Comparison of ENCODE assay signal across 1 cellular context in the genomic region with DNA sequence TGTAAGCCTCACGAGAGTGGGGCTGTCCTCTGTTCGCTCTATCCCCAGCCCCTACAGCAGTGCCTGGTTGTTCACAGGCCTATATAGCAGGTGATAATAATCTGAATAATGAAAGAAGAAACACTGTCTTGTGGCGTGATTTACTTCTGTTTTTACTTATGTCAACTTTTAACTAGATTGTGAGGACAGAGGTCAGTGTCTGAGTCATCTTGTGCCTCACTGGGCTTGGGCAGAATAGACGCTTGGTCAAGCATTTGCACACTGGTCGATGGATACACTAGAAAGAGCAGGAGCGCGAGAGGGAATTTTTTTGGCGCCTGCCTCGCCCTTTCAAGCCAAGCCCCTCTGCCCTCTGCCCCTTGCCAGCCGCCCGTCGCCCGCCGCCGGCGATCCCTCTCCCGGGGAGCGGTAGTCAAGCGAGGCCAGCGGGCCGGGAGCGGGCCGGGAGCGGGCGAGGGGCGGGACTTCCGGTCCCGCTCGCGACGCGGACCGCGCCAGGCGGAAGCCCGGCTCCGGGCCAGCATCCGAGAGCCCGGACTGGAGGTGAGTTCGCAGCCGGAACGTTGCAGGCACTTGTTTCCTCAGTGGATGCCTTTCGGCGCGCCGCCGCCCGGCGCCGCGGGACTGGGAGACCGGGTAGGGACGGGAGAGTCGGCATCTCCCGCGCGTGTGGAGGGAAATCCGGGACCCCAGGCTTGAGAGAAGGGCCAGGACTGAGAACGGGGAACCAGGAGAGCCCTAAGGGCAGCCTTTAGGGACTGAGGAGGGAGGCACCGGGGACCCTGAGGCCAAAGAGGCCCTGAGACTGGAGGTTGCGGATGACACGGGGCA.
TF ChIP-seq lines count a peak whose summit lies in the region.

A gene with protein sequence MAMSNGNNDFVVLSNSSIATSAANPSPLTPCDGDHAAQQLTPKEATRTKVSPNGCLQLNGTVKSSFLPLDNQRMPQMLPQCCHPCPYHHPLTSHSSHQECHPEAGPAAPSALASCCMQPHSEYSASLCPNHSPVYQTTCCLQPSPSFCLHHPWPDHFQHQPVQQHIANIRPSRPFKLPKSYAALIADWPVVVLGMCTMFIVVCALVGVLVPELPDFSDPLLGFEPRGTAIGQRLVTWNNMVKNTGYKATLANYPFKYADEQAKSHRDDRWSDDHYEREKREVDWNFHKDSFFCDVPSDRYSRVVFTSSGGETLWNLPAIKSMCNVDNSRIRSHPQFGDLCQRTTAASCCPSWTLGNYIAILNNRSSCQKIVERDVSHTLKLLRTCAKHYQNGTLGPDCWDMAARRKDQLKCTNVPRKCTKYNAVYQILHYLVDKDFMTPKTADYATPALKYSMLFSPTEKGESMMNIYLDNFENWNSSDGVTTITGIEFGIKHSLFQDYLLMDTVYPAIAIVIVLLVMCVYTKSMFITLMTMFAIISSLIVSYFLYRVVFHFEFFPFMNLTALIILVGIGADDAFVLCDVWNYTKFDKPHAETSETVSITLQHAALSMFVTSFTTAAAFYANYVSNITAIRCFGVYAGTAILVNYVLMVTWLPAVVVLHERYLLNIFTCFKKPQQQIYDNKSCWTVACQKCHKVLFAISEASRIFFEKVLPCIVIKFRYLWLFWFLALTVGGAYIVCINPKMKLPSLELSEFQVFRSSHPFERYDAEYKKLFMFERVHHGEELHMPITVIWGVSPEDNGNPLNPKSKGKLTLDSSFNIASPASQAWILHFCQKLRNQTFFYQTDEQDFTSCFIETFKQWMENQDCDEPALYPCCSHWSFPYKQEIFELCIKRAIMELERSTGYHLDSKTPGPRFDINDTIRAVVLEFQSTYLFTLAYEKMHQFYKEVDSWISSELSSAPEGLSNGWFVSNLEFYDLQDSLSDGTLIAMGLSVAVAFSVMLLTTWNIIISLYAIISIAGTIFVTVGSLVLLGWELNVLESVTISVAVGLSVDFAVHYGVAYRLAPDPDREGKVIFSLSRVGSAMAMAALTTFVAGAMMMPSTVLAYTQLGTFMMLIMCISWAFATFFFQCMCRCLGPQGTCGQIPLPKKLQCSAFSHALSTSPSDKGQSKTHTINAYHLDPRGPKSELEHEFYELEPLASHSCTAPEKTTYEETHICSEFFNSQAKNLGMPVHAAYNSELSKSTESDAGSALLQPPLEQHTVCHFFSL (N-terminal part only) (plus strand): TSS at position 504 of the 831 bp plus-strand sequence. CDS start 127,785 bp downstream, outside the sequence.

TF ChIP-seq in IMR-90, 13 proteins besides CTCF, POLR2A, EP300 and RAD21:
- TF ChIP-seq FOS (IDR thresholded peaks at IDR 0.05; ENCODE audit: low read depth, low read length): peak; percentile 67
- TF ChIP-seq, protein P1, sequence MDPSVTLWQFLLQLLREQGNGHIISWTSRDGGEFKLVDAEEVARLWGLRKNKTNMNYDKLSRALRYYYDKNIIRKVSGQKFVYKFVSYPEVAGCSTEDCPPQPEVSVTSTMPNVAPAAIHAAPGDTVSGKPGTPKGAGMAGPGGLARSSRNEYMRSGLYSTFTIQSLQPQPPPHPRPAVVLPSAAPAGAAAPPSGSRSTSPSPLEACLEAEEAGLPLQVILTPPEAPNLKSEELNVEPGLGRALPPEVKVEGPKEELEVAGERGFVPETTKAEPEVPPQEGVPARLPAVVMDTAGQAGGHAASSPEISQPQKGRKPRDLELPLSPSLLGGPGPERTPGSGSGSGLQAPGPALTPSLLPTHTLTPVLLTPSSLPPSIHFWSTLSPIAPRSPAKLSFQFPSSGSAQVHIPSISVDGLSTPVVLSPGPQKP (IDR thresholded peaks at IDR 0.05; ENCODE audit: borderline replicate concordance, low read depth, low read length): no peak
- no peak for TF ChIP-seq NFE2L2 (IDR thresholded peaks at IDR 0.05; ENCODE audit: low read depth, low read length)
- no peak for TF ChIP-seq RCOR1 (IDR thresholded peaks at IDR 0.05; ENCODE audit: insufficient replicate concordance, low read length)
